Comparison of ENCODE assay signal across 1 cellular context in the genomic region with DNA sequence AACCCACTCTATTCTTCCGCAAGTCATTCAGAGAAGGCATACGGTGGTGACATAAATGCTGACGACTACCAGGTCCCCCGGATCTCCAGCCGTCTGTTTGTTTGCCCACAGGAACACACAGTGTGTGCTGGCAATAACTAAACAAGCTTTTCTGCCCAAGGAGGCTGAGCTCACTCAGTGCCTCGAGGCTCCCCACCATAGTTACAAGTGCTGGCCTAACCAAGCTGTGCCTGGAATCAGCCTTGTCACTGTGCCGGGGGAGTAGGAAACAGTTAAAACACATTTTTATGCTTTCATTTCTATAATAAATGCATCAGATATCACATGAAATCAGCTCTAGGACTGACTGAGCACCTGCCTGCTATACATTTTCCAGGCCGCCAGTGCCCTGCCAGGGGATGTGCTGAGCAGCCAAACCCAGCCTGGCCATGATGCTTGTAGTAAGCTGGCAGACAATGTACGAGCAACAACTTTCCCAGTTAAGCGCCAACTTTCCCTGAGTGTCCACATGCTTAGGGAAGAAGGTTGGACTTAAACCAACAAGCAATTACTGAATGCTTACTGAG.
TF ChIP-seq lines count a peak whose summit lies in the region.

No MANE protein-coding gene starts in this region.

TF ChIP-seq in GM23338, 12 proteins besides CTCF, POLR2A, EP300 and RAD21 (continued from another document):
- TF ChIP-seq, protein P1, sequence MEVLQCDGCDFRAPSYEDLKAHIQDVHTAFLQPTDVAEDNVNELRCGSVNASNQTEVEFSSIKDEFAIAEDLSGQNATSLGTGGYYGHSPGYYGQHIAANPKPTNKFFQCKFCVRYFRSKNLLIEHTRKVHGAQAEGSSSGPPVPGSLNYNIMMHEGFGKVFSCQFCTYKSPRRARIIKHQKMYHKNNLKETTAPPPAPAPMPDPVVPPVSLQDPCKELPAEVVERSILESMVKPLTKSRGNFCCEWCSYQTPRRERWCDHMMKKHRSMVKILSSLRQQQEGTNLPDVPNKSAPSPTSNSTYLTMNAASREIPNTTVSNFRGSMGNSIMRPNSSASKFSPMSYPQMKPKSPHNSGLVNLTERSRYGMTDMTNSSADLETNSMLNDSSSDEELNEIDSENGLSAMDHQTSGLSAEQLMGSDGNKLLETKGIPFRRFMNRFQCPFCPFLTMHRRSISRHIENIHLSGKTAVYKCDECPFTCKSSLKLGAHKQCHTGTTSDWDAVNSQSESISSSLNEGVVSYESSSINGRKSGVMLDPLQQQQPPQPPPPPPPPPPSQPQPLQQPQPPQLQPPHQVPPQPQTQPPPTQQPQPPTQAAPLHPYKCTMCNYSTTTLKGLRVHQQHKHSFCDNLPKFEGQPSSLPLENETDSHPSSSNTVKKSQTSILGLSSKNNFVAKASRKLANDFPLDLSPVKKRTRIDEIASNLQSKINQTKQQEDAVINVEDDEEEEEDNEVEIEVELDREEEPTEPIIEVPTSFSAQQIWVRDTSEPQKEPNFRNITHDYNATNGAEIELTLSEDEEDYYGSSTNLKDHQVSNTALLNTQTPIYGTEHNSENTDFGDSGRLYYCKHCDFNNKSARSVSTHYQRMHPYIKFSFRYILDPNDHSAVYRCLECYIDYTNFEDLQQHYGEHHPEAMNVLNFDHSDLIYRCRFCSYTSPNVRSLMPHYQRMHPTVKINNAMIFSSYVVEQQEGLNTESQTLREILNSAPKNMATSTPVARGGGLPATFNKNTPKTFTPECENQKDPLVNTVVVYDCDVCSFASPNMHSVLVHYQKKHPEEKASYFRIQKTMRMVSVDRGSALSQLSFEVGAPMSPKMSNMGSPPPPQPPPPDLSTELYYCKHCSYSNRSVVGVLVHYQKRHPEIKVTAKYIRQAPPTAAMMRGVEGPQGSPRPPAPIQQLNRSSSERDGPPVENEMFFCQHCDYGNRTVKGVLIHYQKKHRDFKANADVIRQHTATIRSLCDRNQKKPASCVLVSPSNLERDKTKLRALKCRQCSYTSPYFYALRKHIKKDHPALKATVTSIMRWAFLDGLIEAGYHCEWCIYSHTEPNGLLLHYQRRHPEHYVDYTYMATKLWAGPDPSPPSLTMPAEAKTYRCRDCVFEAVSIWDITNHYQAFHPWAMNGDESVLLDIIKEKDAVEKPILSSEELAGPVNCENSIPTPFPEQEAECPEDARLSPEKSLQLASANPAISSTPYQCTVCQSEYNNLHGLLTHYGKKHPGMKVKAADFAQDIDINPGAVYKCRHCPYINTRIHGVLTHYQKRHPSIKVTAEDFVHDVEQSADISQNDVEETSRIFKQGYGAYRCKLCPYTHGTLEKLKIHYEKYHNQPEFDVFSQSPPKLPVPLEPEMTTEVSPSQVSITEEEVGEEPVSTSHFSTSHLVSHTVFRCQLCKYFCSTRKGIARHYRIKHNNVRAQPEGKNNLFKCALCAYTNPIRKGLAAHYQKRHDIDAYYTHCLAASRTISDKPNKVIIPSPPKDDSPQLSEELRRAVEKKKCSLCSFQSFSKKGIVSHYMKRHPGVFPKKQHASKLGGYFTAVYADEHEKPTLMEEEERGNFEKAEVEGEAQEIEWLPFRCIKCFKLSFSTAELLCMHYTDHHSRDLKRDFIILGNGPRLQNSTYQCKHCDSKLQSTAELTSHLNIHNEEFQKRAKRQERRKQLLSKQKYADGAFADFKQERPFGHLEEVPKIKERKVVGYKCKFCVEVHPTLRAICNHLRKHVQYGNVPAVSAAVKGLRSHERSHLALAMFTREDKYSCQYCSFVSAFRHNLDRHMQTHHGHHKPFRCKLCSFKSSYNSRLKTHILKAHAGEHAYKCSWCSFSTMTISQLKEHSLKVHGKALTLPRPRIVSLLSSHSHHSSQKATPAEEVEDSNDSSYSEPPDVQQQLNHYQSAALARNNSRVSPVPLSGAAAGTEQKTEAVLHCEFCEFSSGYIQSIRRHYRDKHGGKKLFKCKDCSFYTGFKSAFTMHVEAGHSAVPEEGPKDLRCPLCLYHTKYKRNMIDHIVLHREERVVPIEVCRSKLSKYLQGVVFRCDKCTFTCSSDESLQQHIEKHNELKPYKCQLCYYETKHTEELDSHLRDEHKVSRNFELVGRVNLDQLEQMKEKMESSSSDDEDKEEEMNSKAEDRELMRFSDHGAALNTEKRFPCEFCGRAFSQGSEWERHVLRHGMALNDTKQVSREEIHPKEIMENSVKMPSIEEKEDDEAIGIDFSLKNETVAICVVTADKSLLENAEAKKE (CRISPR knock-in tag; IDR thresholded peaks at IDR 0.05) = no peak
- TF ChIP-seq EZH2 (IDR thresholded peaks at IDR 0.05; ENCODE audit: low read depth, unreplicated experiment) (no peak), ZNF331 (CRISPR knock-in tag; IDR thresholded peaks at IDR 0.05; ENCODE audit: low read depth) (no peak), STAT1 (IDR thresholded peaks at IDR 0.05; ENCODE audit: unreplicated experiment) (no peak), CREB1 (CRISPR knock-in tag; IDR thresholded peaks at IDR 0.05; ENCODE audit: low read depth) (no peak), EZH2phosphoT487 (IDR thresholded peaks at IDR 0.05; ENCODE audit: unreplicated experiment) (no peak)
- TF ChIP-seq, protein P2, sequence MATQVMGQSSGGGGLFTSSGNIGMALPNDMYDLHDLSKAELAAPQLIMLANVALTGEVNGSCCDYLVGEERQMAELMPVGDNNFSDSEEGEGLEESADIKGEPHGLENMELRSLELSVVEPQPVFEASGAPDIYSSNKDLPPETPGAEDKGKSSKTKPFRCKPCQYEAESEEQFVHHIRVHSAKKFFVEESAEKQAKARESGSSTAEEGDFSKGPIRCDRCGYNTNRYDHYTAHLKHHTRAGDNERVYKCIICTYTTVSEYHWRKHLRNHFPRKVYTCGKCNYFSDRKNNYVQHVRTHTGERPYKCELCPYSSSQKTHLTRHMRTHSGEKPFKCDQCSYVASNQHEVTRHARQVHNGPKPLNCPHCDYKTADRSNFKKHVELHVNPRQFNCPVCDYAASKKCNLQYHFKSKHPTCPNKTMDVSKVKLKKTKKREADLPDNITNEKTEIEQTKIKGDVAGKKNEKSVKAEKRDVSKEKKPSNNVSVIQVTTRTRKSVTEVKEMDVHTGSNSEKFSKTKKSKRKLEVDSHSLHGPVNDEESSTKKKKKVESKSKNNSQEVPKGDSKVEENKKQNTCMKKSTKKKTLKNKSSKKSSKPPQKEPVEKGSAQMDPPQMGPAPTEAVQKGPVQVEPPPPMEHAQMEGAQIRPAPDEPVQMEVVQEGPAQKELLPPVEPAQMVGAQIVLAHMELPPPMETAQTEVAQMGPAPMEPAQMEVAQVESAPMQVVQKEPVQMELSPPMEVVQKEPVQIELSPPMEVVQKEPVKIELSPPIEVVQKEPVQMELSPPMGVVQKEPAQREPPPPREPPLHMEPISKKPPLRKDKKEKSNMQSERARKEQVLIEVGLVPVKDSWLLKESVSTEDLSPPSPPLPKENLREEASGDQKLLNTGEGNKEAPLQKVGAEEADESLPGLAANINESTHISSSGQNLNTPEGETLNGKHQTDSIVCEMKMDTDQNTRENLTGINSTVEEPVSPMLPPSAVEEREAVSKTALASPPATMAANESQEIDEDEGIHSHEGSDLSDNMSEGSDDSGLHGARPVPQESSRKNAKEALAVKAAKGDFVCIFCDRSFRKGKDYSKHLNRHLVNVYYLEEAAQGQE (IDR thresholded peaks at IDR 0.05; ENCODE audit: unreplicated experiment) = no peak
